ENCODE assay signal across 15 cellular contexts in genomic region chr2:10712186-10712809, GRCh38. TPM values are rescaled to one million over a fixed set of nuclear protein-coding genes. Genes with fewer than 3 reads are reported as not detected.
DNase-seq lines count a peak whose midpoint lies in the region; ATAC-seq, FAIRE-seq and TF ChIP-seq lines count a peak whose summit lies in the region.
"Had no signal": no experiment of that assay in that cellular context is flagged by ENCODE, and none has a peak within 500 bp of the region (broad histone marks: within the 10 kb centered on the region; RNA-seq: fewer than 3 reads in every experiment).

No MANE protein-coding gene starts in this region.

- H3K9ac ChIP-seq in kidney (ENCODE audit: low read length in 2 of 2), result no peak overlapping the region

- POLR2A ChIA-PET in T-cell (lab: Charles Lee), result no interaction called here

- H3K27me3 Mint-ChIP-seq in T-cell, result peaks cover 33 to 39% of the 10 kb centered on the region in 2 donors
- peaks cover 53 to 58% of the 10 kb centered on the region in 2 donors for H3K27me3 Mint-ChIP-seq in effector memory CD8-positive, alpha-beta T cell

- H3K4me3 Mint-ChIP-seq in T-cell, result peak overlapping the region in 1 of 3 donors; percentile 38
- no peak overlapping the region for H3K4me3 Mint-ChIP-seq in effector memory CD8-positive, alpha-beta T cell

- no peak overlapping the region for H3K27ac Mint-ChIP-seq in T-cell
- peak overlapping the region in 1 of 2 donors; percentile 13 for H3K27ac Mint-ChIP-seq in effector memory CD8-positive, alpha-beta T cell

- peaks cover 8 to 13% (median 8%) of the 10 kb centered on the region in 3 donors for H3K4me1 Mint-ChIP-seq in T-cell
- peaks cover 0 to 4% of the 10 kb centered on the region in 2 donors for H3K4me1 Mint-ChIP-seq in effector memory CD8-positive, alpha-beta T cell (ENCODE audit: low read depth in 2 of 2)

- H3K9me3 Mint-ChIP-seq in T-cell, result no peaks in the 10 kb centered on the region
- no peaks in the 10 kb centered on the region for H3K9me3 Mint-ChIP-seq in effector memory CD8-positive, alpha-beta T cell

- H3K9me3 ChIP-seq in kidney (ENCODE audit: control insufficient read depth in 1 of 2, low read length in 2 of 2), result no peaks in the 10 kb centered on the region
- H3K9me3 ChIP-seq: SJCRH30 had no signal

- DNase-seq in Right ventricle myocardium inferior (ENCODE audit: missing footprints), result no peak
- DNase-seq in left cardiac atrium, result no peak
- no peak for DNase-seq in T-cell
- DNase-seq in kidney, result peak; percentile 31
- no peak for DNase-seq in NOMO-1 treated with DMSO at 0.1 percent for 48 hours (lab: John Stamatoyannopoulos, UW; ENCODE audit: unreplicated experiment)
- no peak for DNase-seq in effector memory CD8-positive, alpha-beta T cell
- DNase-seq in SIG-M5 treated with dmso at 0.1 percent for 504 hours (lab: John Stamatoyannopoulos, UW; ENCODE audit: unreplicated experiment), result no peak
- DNase-seq: DMS 273 treated with DMSO at 0.1 percent for 48 hours; effector CD4-positive, alpha-beta T cell; KG1; NCI-H1092 treated with DMSO at 0.1 percent for 48 hours; posterior cingulate gyrus; SJCRH30; T-helper 9 cell had no signal

- intact Hi-C loops in Right ventricle myocardium inferior (cut with DNase I), result no loop called here
- intact Hi-C loops in left cardiac atrium (cut with DNase I), result no loop called here
- intact Hi-C loops in kidney (cut with DNase I), result no loop called here

- no peaks in the 10 kb centered on the region for H3K4me1 ChIP-seq in kidney (ENCODE audit: control insufficient read depth in 1 of 2, insufficient read depth in 1 of 2, low read depth in 1 of 2, low read length in 2 of 2)
- H3K4me1 ChIP-seq: SJCRH30 had no signal

- H3K4me3 ChIP-seq in kidney (ENCODE audit: low read length in 2 of 2), result no peak overlapping the region
- H3K4me3 ChIP-seq: cardiac muscle cell, SJCRH30 had no signal

- no peak for FAIRE-seq in kidney (lab: Jason Lieb, UNC)

- no peaks in the 10 kb centered on the region for H3K36me3 ChIP-seq in kidney (ENCODE audit: control insufficient read depth in 1 of 2, insufficient read depth in 2 of 2, low read length in 2 of 2)
- H3K36me3 ChIP-seq: cardiac muscle cell, SJCRH30 had no signal

- CTCF ChIA-PET in T-cell (lab: Charles Lee), result no interaction called here

- ATAC-seq in Right ventricle myocardium inferior (peak; percentile 23), left cardiac atrium (no peak), T-cell (replicated peaks in 1 of 4) (peak; percentile 55 to 70 (median 58))
- ATAC-seq in effector memory CD8-positive, alpha-beta T cell (replicated peaks), result no peak

- H3K36me3 Mint-ChIP-seq in T-cell, result no peaks in the 10 kb centered on the region
- H3K36me3 Mint-ChIP-seq in effector memory CD8-positive, alpha-beta T cell (ENCODE audit: insufficient read depth), result peaks cover 5% of the 10 kb centered on the region

- no peak overlapping the region for H3K27ac ChIP-seq in kidney (ENCODE audit: low read depth in 2 of 2, low read length in 2 of 2)
- H3K27ac ChIP-seq: cardiac muscle cell, SJCRH30 had no signal

- no peak for TF ChIP-seq CTCF in kidney (IDR thresholded peaks at IDR 0.05; ENCODE audit: borderline replicate concordance, extremely low read depth, insufficient read depth)

RNA-seq across cellular contexts. Expression of gene ATP6V1C2, which starts 9.1 kb away (rescaled TPM):
- 1.9 TPM for total RNA-seq in Right ventricle myocardium inferior
- under 1 TPM; 0.18 to 0.47 TPM for total RNA-seq in left cardiac atrium
- under 1 TPM in 1 of 5 donors, not detected in 4; 0.36 TPM for total RNA-seq in T-cell
- 4.2 TPM for total RNA-seq in kidney
- polyA plus RNA-seq in kidney (ENCODE audit: insufficient read depth, low read depth, low replicate concordance), result 38.0 TPM

RNA-seq across cellular contexts. Expression of gene NOL10, which starts 22.5 kb away (rescaled TPM):
- total RNA-seq in Right ventricle myocardium inferior, result 17.5 TPM
- total RNA-seq in left cardiac atrium, result 10 to 100 TPM; 13.9 to 20.0 TPM
- 10 to 100 TPM; 18.4 to 26.0 (median 20.7) TPM for total RNA-seq in T-cell
- 24.6 TPM for total RNA-seq in kidney
- 16.8 TPM for polyA plus RNA-seq in kidney (ENCODE audit: insufficient read depth, low read depth, low replicate concordance)

Comparison
In these comparisons a context has a peak if more than half of its experiments do, and no peak if none do; other contexts are left out.
1. ATAC-seq: peak in Right ventricle myocardium inferior (single experiment) and T-cell (4 of 4); none in left cardiac atrium (0 of 2) and effector memory CD8-positive, alpha-beta T cell (single experiment).